Comparison of ENCODE assay signal across 11 cellular contexts in the genomic region with DNA sequence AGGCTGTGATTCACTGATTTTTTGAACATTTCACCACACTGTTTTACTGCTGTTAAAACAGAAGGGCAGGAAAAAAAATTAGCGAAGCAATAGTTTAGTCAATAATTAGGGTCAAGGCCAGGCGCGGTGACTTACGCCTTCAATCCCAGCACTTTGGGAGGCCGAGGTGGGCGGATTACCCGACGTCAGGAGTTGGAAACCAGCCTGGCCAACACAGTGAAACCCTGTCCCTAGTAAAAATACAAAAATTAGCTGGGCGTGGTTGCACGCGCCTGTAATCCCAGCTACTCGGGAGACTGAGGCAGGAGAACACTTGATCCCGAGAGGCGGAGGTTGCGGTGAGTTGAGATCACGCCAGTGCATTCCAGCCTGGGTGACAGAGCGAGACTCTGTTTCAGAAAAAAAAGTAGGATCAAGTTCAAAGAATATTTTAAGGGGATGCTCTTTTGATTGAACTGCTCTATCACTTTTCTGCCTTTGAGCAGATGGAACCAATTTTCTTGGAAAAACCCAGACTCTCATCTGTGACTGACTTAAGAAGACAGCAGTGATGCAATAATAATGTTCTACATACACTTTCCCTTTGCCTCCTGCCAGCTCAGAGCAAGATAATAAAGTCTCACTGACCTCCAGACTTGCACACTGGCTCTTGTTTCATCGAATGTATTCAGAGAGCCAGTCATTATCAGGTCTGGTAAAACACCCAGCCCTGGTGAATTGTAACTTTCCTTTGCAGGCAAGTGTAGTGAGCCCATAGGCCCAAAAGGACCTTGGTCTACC. TPM values are rescaled to one million over a fixed set of nuclear protein-coding genes. Genes with fewer than 3 reads are reported as not detected.
DNase-seq lines count a peak whose midpoint lies in the region; ATAC-seq and TF ChIP-seq lines count a peak whose summit lies in the region.
"Had no signal": no experiment of that assay in that cellular context is flagged by ENCODE, and none has a peak within 500 bp of the region (broad histone marks: within the 10 kb centered on the region; RNA-seq: fewer than 3 reads in every experiment).

No MANE protein-coding gene starts in this region.

- TF ChIP-seq POLR2A in vagina (IDR thresholded peaks at IDR 0.05), result no peak

- no peak overlapping the region for H3K9ac ChIP-seq in mammary epithelial cell (ENCODE audit: insufficient read depth, low read length)
- H3K9ac ChIP-seq in iPS-18a (ENCODE audit: low read length), result no peak overlapping the region

- H3K9me3 ChIP-seq in mammary epithelial cell (replicated peaks; ENCODE audit: insufficient read depth, low read length), result no peaks in the 10 kb centered on the region
- H3K9me3 ChIP-seq in iPS-18a (ENCODE audit: control insufficient read depth, low read depth, low read length), result no peaks in the 10 kb centered on the region
- no peaks in the 10 kb centered on the region for H3K9me3 ChIP-seq in vagina
- H3K9me3 ChIP-seq: Peyer's patch had no signal

- H3K4me1 ChIP-seq in mammary epithelial cell (ENCODE audit: insufficient read depth, low read length) (peaks cover 10% of the 10 kb centered on the region), iPS-18a (ENCODE audit: control insufficient read depth, low read depth, low read length) (peaks cover 4% of the 10 kb centered on the region), vagina (peaks cover 26% of the 10 kb centered on the region)

- H3K4me2 ChIP-seq in mammary epithelial cell (ENCODE audit: insufficient read depth, low read depth, low read length), result no peak overlapping the region

- H3K4me3 ChIP-seq in mammary epithelial cell (replicated peaks in 1 of 3; ENCODE audit: insufficient read depth in 1 of 3, low read depth in 2 of 3, low read length in 3 of 3), result no peak overlapping the region
- peak overlapping the region; percentile 13 for H3K4me3 ChIP-seq in iPS-18a (ENCODE audit: low read length)
- H3K4me3 ChIP-seq in vagina, result no peak overlapping the region

- POLR2A ChIA-PET in MCF 10A (lab: Yijun Ruan, JAX), result interaction anchor here (0.5 to 1.2 kb wide), 5 partner anchors 9 to 147 kb away, joined by 3 to 4 read pairs (median 3); no protein-coding TSS in a partner anchor

- H3K27ac Mint-ChIP-seq in MCF 10A (ENCODE audit: low read depth, unreplicated experiment), result no peak overlapping the region
- H3K27ac Mint-ChIP-seq in activated T-helper 17 cell treated with anti-CD3 and anti-CD28 coated beads, Interleukin-2, amount 50 U/mL, for 72 hours, result no peak overlapping the region

- WGBS in mammary epithelial cell (ENCODE audit: low coverage, missing lambda C conversion rate), result 97% methylated on average over 16 of the region's 18 CpGs

- H3K4me1 Mint-ChIP-seq in MCF 10A (ENCODE audit: insufficient read depth, unreplicated experiment), result peaks cover 19% of the 10 kb centered on the region
- peaks cover 10% of the 10 kb centered on the region for H3K4me1 Mint-ChIP-seq in activated T-helper 17 cell treated with anti-CD3 and anti-CD28 coated beads, Interleukin-2, amount 50 U/mL, for 72 hours

- intact Hi-C loops in MCF 10A (cut with micrococcal nuclease), result no loop called here
- intact Hi-C loops in mammary epithelial cell (cut with micrococcal nuclease), result no loop called here
- intact Hi-C loops in vagina (cut with DNase I), result no loop called here

- no TSS peak for BruUV-seq in MCF 10A (replicated peaks; lab: Mats Ljungman, UMichigan)
- BruUV-seq in mammary epithelial cell (replicated peaks; lab: Mats Ljungman, UMichigan), result no TSS peak

- peaks cover 15% of the 10 kb centered on the region for H3K36me3 Mint-ChIP-seq in MCF 10A (ENCODE audit: insufficient read depth, unreplicated experiment)
- H3K36me3 Mint-ChIP-seq in activated T-helper 17 cell treated with anti-CD3 and anti-CD28 coated beads, Interleukin-2, amount 50 U/mL, for 72 hours (ENCODE audit: low read depth), result peaks cover 24% of the 10 kb centered on the region

- no peaks in the 10 kb centered on the region for H4K20me1 ChIP-seq in mammary epithelial cell (ENCODE audit: insufficient read depth, low read length)

- no peak overlapping the region for H3K27ac ChIP-seq in mammary epithelial cell (ENCODE audit: insufficient read depth, low read depth, low read length)
- H3K27ac ChIP-seq in iPS-18a (ENCODE audit: low read length), result no peak overlapping the region
- peak overlapping the region; percentile 77 for H3K27ac ChIP-seq in vagina

- no peaks in the 10 kb centered on the region for H3K27me3 ChIP-seq in mammary epithelial cell (ENCODE audit: insufficient read depth, low read length)
- H3K27me3 ChIP-seq in iPS-18a (ENCODE audit: control insufficient read depth, insufficient read depth, low read length), result no peaks in the 10 kb centered on the region
- no peaks in the 10 kb centered on the region for H3K27me3 ChIP-seq in vagina
- H3K27me3 ChIP-seq: Peyer's patch had no signal

- in situ Hi-C loops in mammary epithelial cell (cut with MboI; ENCODE audit: low sequenced_read_pairs in 2 of 2), result no loop called here

- peaks cover 34% of the 10 kb centered on the region for H3K79me2 ChIP-seq in mammary epithelial cell (ENCODE audit: insufficient read depth, low read length)

- TF ChIP-seq CTCF in MCF 10A (IDR thresholded peaks at IDR 0.05; ENCODE audit: unreplicated experiment), result no peak
- no peak for TF ChIP-seq CTCF in mammary epithelial cell (conservative IDR thresholded peaks at IDR 0.05 in 1 of 2, IDR thresholded peaks at IDR 0.05 in 1 of 2; ENCODE audit: extremely low read depth in 1 of 2, insufficient read depth in 1 of 2, low read depth in 1 of 2, low read length in 2 of 2)
- no peak for TF ChIP-seq CTCF in vagina (IDR thresholded peaks at IDR 0.05)

- H3K9me3 Mint-ChIP-seq in MCF 10A (ENCODE audit: unreplicated experiment), result no peaks in the 10 kb centered on the region
- no peaks in the 10 kb centered on the region for H3K9me3 Mint-ChIP-seq in activated T-helper 17 cell treated with anti-CD3 and anti-CD28 coated beads, Interleukin-2, amount 50 U/mL, for 72 hours

- CTCF ChIA-PET in MCF 10A (lab: Yijun Ruan, JAX), result interaction anchor here (0.6 kb wide), 1 partner anchor 97 kb away, joined by 3 read pairs; no protein-coding TSS in a partner anchor
- CTCF ChIA-PET in mammary epithelial cell (lab: Charles Lee; ENCODE audit: low non-redundant PET), result interaction anchor here (0.6 kb wide), 1 partner anchor 30 kb away, joined by 4 read pairs; no protein-coding TSS in a partner anchor

- dilution Hi-C loops in mammary epithelial cell (cut with HindIII; ENCODE audit: low sequenced_read_pairs), result loop anchor here (5.0 kb wide), 1 partner anchor 43 kb away; no protein-coding TSS in a partner anchor

- no peaks in the 10 kb centered on the region for H3K36me3 ChIP-seq in mammary epithelial cell (ENCODE audit: insufficient read depth, low read length)
- H3K36me3 ChIP-seq in iPS-18a (ENCODE audit: control insufficient read depth, low read depth, low read length), result peaks cover 4% of the 10 kb centered on the region
- H3K36me3 ChIP-seq in vagina, result no peaks in the 10 kb centered on the region
- H3K36me3 ChIP-seq: Peyer's patch had no signal

- DNase-seq in MCF 10A (ENCODE audit: unreplicated experiment) (no peak), mammary epithelial cell (no peak), vagina (ENCODE audit: extremely low spot score in 2 of 2) (no peak), NCI-H1092 (lab: John Stamatoyannopoulos, UW) (no peak), dermis blood vessel endothelial cell (no peak), LoVo (ENCODE audit: low spot score) (no peak)
- DNase-seq: left colon, Peyer's patch had no signal

- H3K4me3 Mint-ChIP-seq in MCF 10A (ENCODE audit: unreplicated experiment), result peak overlapping the region; percentile 29
- peak overlapping the region; percentile 85 for H3K4me3 Mint-ChIP-seq in activated T-helper 17 cell treated with anti-CD3 and anti-CD28 coated beads, Interleukin-2, amount 50 U/mL, for 72 hours

- ATAC-seq in activated T-helper 17 cell treated with anti-CD3 and anti-CD28 coated beads, Interleukin-2, amount 50 U/mL, for 72 hours (replicated peaks), result no peak
- ATAC-seq: left colon had no signal

- H3K27me3 Mint-ChIP-seq in MCF 10A (ENCODE audit: insufficient read depth, unreplicated experiment), result no peaks in the 10 kb centered on the region
- H3K27me3 Mint-ChIP-seq in activated T-helper 17 cell treated with anti-CD3 and anti-CD28 coated beads, Interleukin-2, amount 50 U/mL, for 72 hours, result peaks cover 4% of the 10 kb centered on the region

- no peak overlapping the region for H2AFZ ChIP-seq in mammary epithelial cell (ENCODE audit: low read depth, low read length)

RNA-seq across cellular contexts. Expression of gene PPA1, which starts 1.6 kb away (rescaled TPM):
- 221 and 293 TPM in 2 replicates for total RNA-seq in MCF 10A (2022)
- 100 to 1,000 TPM; 170 to 218 TPM for total RNA-seq in mammary epithelial cell
- polyA plus RNA-seq in mammary epithelial cell, result 181 TPM
- 51.6 TPM for polyA minus RNA-seq in mammary epithelial cell
- 100 to 1,000 TPM; 176 to 260 TPM for total RNA-seq in activated T-helper 17 cell treated with anti-CD3 and anti-CD28 coated beads, Interleukin-2, amount 50 U/mL, for 72 hours
- total RNA-seq in vagina, result 79.3 TPM
- total RNA-seq in dermis blood vessel endothelial cell, result 171 and 240 TPM in 2 replicates

RNA-seq across cellular contexts. Expression of gene NPFFR1, which starts 48.9 kb away (rescaled TPM):
- not detected in 2 replicates for total RNA-seq in MCF 10A (2022)
- under 1 TPM in 1 of 2 donors, not detected in 1; under 0.01 TPM for total RNA-seq in mammary epithelial cell
- polyA plus RNA-seq in mammary epithelial cell, result 0.01 TPM
- not detected for polyA minus RNA-seq in mammary epithelial cell
- not detected for total RNA-seq in activated T-helper 17 cell treated with anti-CD3 and anti-CD28 coated beads, Interleukin-2, amount 50 U/mL, for 72 hours
- not detected for total RNA-seq in vagina
- total RNA-seq in dermis blood vessel endothelial cell, result not detected in 2 replicates
- total RNA-seq: M059J, Peyer's patch had no signal
